24 cellular contexts compared by ENCODE assay signal in genomic region chr15:81356252-81356651, GRCh38. TPM values are rescaled to one million over a fixed set of nuclear protein-coding genes. Genes with fewer than 3 reads are reported as not detected.
"Had no signal": no experiment of that assay in that cellular context is flagged by ENCODE, and none has a peak within 500 bp of the region (broad histone marks: within the 10 kb centered on the region; RNA-seq: fewer than 3 reads in every experiment).

No MANE protein-coding gene starts in this region.

- H3K27ac Mint-ChIP-seq: IgD-negative memory B cell had no signal

- DNase-seq: Kasumi-1, MM.1S, NCI-H1092 treated with DMSO at 0.1 percent for 48 hours, NCI-H1436, NCI-H1694 treated with DMSO at 0.1 percent for 48 hours, NCI-H1930, NCI-H2081, NCI-H2107, NCI-H2227 treated with DMSO at 0.1 percent for 48 hours, NCI-H510A, NCI-H524 treated with DMSO at 0.1 percent for 48 hours, NCI-H69, NCI-H774, Right ventricle myocardium superior, RPMI8226, SIG-M5, SW 1271 had no signal

- H3K4me3 Mint-ChIP-seq: IgD-negative memory B cell had no signal

- H3K27ac ChIP-seq: HL-60, KMS-11, SJSA1, SK-N-MC had no signal

- ATAC-seq: K562 had no signal

- H3K27me3 ChIP-seq: SJSA1 had no signal

- H3K9ac ChIP-seq: KMS-11 had no signal

- H3K4me3 ChIP-seq: K562, SJSA1, SK-N-MC had no signal

- H3K9me3 Mint-ChIP-seq: IgD-negative memory B cell had no signal

- H3K4me2 ChIP-seq: KMS-11 had no signal

- H3K36me3 ChIP-seq: SJSA1 had no signal

RNA-seq across cellular contexts. Expression of gene TMC3, which starts 17.8 kb away (rescaled TPM):
- total RNA-seq: K562, M059J, Right ventricle myocardium superior had no signal
